2 cellular contexts compared by ENCODE assay signal in genomic region chr9:111644195-111644772, GRCh38.
TF ChIP-seq lines count a peak whose summit lies in the region.

No MANE protein-coding gene starts in this region.

TF ChIP-seq in HepG2, 621 proteins besides CTCF, POLR2A, EP300 and RAD21:
- no peak for TF ChIP-seq NFAT5 (CRISPR knock-in tag; IDR thresholded peaks at IDR 0.05)
- TF ChIP-seq ETV5 (CRISPR knock-in tag; IDR thresholded peaks at IDR 0.05; ENCODE audit: borderline replicate concordance): no peak
- no peak for TF ChIP-seq ZNF878 (CRISPR knock-in tag; IDR thresholded peaks at IDR 0.05)
- TF ChIP-seq ZNF296 (CRISPR knock-in tag; conservative IDR thresholded peaks at IDR 0.05): no peak
- no peak for TF ChIP-seq SRSF4 (IDR thresholded peaks at IDR 0.05; ENCODE audit: low read depth, low read length, poor library complexity, severe bottlenecking)
- no peak for TF ChIP-seq ZNF224 (CRISPR knock-in tag; IDR thresholded peaks at IDR 0.05)
- TF ChIP-seq ZNF333 (CRISPR knock-in tag; IDR thresholded peaks at IDR 0.05; ENCODE audit: borderline replicate concordance): no peak
- TF ChIP-seq ZNF816 (CRISPR knock-in tag; IDR thresholded peaks at IDR 0.05; ENCODE audit: borderline replicate concordance): no peak
- TF ChIP-seq ZSCAN31 (CRISPR knock-in tag; IDR thresholded peaks at IDR 0.05; ENCODE audit: low read depth): no peak

TF ChIP-seq in K562, 482 proteins besides CTCF, POLR2A, EP300 and RAD21 (continues in another document):
- TF ChIP-seq, protein P1, sequence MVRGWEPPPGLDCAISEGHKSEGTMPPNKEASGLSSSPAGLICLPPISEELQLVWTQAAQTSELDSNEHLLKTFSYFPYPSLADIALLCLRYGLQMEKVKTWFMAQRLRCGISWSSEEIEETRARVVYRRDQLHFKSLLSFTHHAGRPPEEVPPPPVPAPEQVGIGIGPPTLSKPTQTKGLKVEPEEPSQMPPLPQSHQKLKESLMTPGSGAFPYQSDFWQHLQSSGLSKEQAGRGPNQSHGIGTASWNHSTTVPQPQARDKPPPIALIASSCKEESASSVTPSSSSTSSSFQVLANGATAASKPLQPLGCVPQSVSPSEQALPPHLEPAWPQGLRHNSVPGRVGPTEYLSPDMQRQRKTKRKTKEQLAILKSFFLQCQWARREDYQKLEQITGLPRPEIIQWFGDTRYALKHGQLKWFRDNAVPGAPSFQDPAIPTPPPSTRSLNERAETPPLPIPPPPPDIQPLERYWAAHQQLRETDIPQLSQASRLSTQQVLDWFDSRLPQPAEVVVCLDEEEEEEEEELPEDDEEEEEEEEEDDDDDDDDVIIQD (CRISPR knock-in tag; IDR thresholded peaks at IDR 0.05): no peak
- TF ChIP-seq ATF4 (CRISPR knock-in tag; IDR thresholded peaks at IDR 0.05) (no peak), ZNF444 (CRISPR knock-in tag; IDR thresholded peaks at IDR 0.05) (no peak), CBFA2T2 (conservative IDR thresholded peaks at IDR 0.05) (0 out of 2 replicates have a peak, but pooled peaks have one; percentile 15), KDM1A (IDR thresholded peaks at IDR 0.05) (peak in 1 of 2 experiments; percentile 31; a peak in 2 of 4 replicates), CTBP1 (IDR thresholded peaks at IDR 0.05; ENCODE audit: borderline replicate concordance) (peak; percentile 54; the same call in 1 of the 2 replicates), PHB2 (IDR thresholded peaks at IDR 0.05; ENCODE audit: low read depth) (no peak), PBX2 (CRISPR knock-in tag; IDR thresholded peaks at IDR 0.05; ENCODE audit: low read depth) (no peak), PBX2 (tag; conservative IDR thresholded peaks at IDR 0.05; ENCODE audit: low read depth) (peak; percentile 51), CEBPB (tag; IDR thresholded peaks at IDR 0.05) (no peak), ZNF785 (CRISPR knock-in tag; IDR thresholded peaks at IDR 0.05) (no peak), HINFP (tag; conservative IDR thresholded peaks at IDR 0.05; ENCODE audit: low read depth) (no peak), DPF2 (IDR thresholded peaks at IDR 0.05) (peak; percentile 71; the same call in 1 of the 2 replicates), FOSL1 (tag; conservative IDR thresholded peaks at IDR 0.05) (peak; percentile 47; the same call in 1 of the 2 replicates), TEAD4 (IDR thresholded peaks at IDR 0.05; ENCODE audit: low read length) (peak; percentile 73), TEAD4 (CRISPR knock-in tag; IDR thresholded peaks at IDR 0.05; ENCODE audit: borderline replicate concordance) (no peak), PPARD (CRISPR knock-in tag; IDR thresholded peaks at IDR 0.05) (no peak), ATF7 (IDR thresholded peaks at IDR 0.05) (0 out of 2 replicates have a peak, but pooled peaks have one; percentile 13), ZNF24 (IDR thresholded peaks at IDR 0.05) (no peak), ZKSCAN8 (CRISPR knock-in tag; IDR thresholded peaks at IDR 0.05) (no peak), TCF3 (CRISPR knock-in tag; IDR thresholded peaks at IDR 0.05) (peak; percentile 54), CBFA2T3 (IDR thresholded peaks at IDR 0.05) (peak; percentile 71), ZFP91 (CRISPR knock-in tag; IDR thresholded peaks at IDR 0.05) (no peak), MEF2D (tag; conservative IDR thresholded peaks at IDR 0.05; ENCODE audit: low read depth) (no peak), FOXA3 (CRISPR knock-in tag; conservative IDR thresholded peaks at IDR 0.05 in 1 of 2, IDR thresholded peaks at IDR 0.05 in 1 of 2) (peak in 1 of 2 experiments; percentile 73; a peak in 2 of 4 replicates), EWSR1 (IDR thresholded peaks at IDR 0.05; ENCODE audit: borderline replicate concordance, low read depth, partially characterized antibody) (no peak), NCOR1 (IDR thresholded peaks at IDR 0.05) (0 out of 2 replicates have a peak, but pooled peaks have one; percentile 12), RCOR1 (IDR thresholded peaks at IDR 0.05; ENCODE audit: borderline replicate concordance in 1 of 2, low read depth in 2 of 2, low read length in 2 of 2) (peak in 1 of 2 experiments; percentile 88; a peak in 2 of 4 replicates), SRSF3 (IDR thresholded peaks at IDR 0.05; ENCODE audit: insufficient read depth, low read length) (no peak), FOXM1 (IDR thresholded peaks at IDR 0.05; ENCODE audit: low read depth) (peak; percentile 54; the same call in 1 of the 2 replicates), FOXM1 (CRISPR knock-in tag; IDR thresholded peaks at IDR 0.05; ENCODE audit: low read depth) (no peak), SMARCA4 (IDR thresholded peaks at IDR 0.05) (peak; percentile 63; the same call in 1 of the 2 replicates), HNRNPK (IDR thresholded peaks at IDR 0.05; ENCODE audit: low read depth, low read length, poor library complexity, severe bottlenecking) (no peak), SMAD3 (CRISPR knock-in tag; conservative IDR thresholded peaks at IDR 0.05) (peak; percentile 23; the same call in 1 of the 2 replicates), HMBOX1 (IDR thresholded peaks at IDR 0.05) (peak; percentile 89), SMARCE1 (IDR thresholded peaks at IDR 0.05) (peak; percentile 65; the same call in 1 of the 2 replicates), CXXC5 (CRISPR knock-in tag; IDR thresholded peaks at IDR 0.05) (peak; percentile 64), ZNF146 (CRISPR knock-in tag; IDR thresholded peaks at IDR 0.05; ENCODE audit: unreplicated experiment) (no peak), JUND (IDR thresholded peaks at IDR 0.05; ENCODE audit: borderline replicate concordance, low read depth, low read length) (0 out of 2 replicates have a peak, but pooled peaks have one; percentile 12), JUND (tag; IDR thresholded peaks at IDR 0.05; ENCODE audit: borderline replicate concordance, low read depth, low read length) (no peak; the same call in 2 of the 3 replicates), ZNF408 (CRISPR knock-in tag; IDR thresholded peaks at IDR 0.05; ENCODE audit: low read depth) (no peak), MEIS2 (IDR thresholded peaks at IDR 0.05; ENCODE audit: partially characterized antibody) (peak; percentile 91), ARID1B (IDR thresholded peaks at IDR 0.05) (peak; percentile 86), FOXJ2 (tag; IDR thresholded peaks at IDR 0.05) (no peak)
- TF ChIP-seq, protein P2, sequence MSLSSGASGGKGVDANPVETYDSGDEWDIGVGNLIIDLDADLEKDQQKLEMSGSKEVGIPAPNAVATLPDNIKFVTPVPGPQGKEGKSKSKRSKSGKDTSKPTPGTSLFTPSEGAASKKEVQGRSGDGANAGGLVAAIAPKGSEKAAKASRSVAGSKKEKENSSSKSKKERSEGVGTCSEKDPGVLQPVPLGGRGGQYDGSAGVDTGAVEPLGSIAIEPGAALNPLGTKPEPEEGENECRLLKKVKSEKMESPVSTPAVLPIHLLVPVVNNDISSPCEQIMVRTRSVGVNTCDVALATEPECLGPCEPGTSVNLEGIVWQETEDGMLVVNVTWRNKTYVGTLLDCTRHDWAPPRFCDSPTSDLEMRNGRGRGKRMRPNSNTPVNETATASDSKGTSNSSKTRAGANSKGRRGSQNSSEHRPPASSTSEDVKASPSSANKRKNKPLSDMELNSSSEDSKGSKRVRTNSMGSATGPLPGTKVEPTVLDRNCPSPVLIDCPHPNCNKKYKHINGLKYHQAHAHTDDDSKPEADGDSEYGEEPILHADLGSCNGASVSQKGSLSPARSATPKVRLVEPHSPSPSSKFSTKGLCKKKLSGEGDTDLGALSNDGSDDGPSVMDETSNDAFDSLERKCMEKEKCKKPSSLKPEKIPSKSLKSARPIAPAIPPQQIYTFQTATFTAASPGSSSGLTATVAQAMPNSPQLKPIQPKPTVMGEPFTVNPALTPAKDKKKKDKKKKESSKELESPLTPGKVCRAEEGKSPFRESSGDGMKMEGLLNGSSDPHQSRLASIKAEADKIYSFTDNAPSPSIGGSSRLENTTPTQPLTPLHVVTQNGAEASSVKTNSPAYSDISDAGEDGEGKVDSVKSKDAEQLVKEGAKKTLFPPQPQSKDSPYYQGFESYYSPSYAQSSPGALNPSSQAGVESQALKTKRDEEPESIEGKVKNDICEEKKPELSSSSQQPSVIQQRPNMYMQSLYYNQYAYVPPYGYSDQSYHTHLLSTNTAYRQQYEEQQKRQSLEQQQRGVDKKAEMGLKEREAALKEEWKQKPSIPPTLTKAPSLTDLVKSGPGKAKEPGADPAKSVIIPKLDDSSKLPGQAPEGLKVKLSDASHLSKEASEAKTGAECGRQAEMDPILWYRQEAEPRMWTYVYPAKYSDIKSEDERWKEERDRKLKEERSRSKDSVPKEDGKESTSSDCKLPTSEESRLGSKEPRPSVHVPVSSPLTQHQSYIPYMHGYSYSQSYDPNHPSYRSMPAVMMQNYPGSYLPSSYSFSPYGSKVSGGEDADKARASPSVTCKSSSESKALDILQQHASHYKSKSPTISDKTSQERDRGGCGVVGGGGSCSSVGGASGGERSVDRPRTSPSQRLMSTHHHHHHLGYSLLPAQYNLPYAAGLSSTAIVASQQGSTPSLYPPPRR (CRISPR knock-in tag; IDR thresholded peaks at IDR 0.05; ENCODE audit: borderline replicate concordance): no peak
- TF ChIP-seq, protein P3, sequence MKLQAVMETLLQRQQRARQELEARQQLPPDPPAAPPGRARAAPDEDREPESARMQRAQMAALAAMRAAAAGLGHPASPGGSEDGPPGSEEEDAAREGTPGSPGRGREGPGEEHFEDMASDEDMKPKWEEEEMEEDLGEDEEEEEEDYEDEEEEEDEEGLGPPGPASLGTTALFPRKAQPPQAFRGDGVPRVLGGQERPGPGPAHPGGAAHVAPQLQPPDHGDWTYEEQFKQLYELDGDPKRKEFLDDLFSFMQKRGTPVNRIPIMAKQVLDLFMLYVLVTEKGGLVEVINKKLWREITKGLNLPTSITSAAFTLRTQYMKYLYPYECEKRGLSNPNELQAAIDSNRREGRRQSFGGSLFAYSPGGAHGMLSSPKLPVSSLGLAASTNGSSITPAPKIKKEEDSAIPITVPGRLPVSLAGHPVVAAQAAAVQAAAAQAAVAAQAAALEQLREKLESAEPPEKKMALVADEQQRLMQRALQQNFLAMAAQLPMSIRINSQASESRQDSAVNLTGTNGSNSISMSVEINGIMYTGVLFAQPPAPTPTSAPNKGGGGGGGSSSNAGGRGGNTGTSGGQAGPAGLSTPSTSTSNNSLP (IDR thresholded peaks at IDR 0.05; ENCODE audit: borderline replicate concordance, low read depth, low read length): no peak
